Comparison of ENCODE assay signal across 11 cellular contexts in the genomic region with DNA sequence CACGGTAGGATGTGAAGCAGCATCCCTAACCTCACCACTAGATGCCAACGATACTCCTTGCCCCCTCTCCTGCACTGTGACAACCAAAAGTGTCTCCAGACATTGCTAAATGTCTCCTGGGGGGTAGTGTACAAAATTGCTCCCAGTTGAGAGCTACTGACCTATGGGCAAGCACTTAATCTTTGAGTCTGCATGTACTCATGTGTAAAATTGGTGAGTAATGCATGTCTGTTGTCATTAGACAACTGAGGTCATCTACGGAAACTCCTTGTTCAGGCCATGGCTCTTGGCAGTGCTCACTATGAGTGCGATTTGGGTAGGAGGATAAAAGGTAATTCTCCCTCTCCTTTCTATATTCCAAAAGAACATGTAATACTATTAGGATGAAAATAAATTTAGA. TPM values are rescaled to one million over a fixed set of nuclear protein-coding genes. Genes with fewer than 3 reads are reported as not detected.
DNase-seq lines count a peak whose midpoint lies in the region; ATAC-seq and TF ChIP-seq lines count a peak whose summit lies in the region.
"Had no signal": no experiment of that assay in that cellular context is flagged by ENCODE, and none has a peak within 500 bp of the region (broad histone marks: within the 10 kb centered on the region; RNA-seq: fewer than 3 reads in every experiment).

No MANE protein-coding gene starts in this region.

- peak; percentile 43; the same call in 2 of the 3 replicates for ATAC-seq in GM23338

- no peaks in the 10 kb centered on the region for H3K9me3 ChIP-seq in MM.1S (replicated peaks; ENCODE audit: insufficient read depth, low read length)
- H3K9me3 ChIP-seq: right atrium auricular region had no signal

- intact Hi-C loops in CD14-positive monocyte (cut with micrococcal nuclease), result no loop called here

- POLR2A ChIA-PET in RWPE1 (lab: Yijun Ruan, JAX; ENCODE audit: low non-redundant PET), result no interaction called here

- no peak overlapping the region for H3K4me2 ChIP-seq in GM23338
- no peak overlapping the region for H3K4me2 ChIP-seq in MM.1S (ENCODE audit: low read depth, low read length)

- H4K20me1 ChIP-seq in GM23338 (replicated peaks; ENCODE audit: insufficient read depth), result no peaks in the 10 kb centered on the region
- no peaks in the 10 kb centered on the region for H4K20me1 ChIP-seq in MM.1S (ENCODE audit: insufficient read depth, low read length)

- H3K4me1 ChIP-seq in GM23338 (ENCODE audit: insufficient read depth), result peaks cover 14% of the 10 kb centered on the region
- no peaks in the 10 kb centered on the region for H3K4me1 ChIP-seq in MM.1S (ENCODE audit: low read length)

- H3K9me2 ChIP-seq in GM23338 (ENCODE audit: insufficient read depth) (no peaks in the 10 kb centered on the region), MM.1S (replicated peaks; ENCODE audit: insufficient read depth, low read length) (no peaks in the 10 kb centered on the region)

- H3K4me3 Mint-ChIP-seq in GM23338 (no peak overlapping the region), CD14-positive monocyte (no peak overlapping the region)

- H3K27me3 Mint-ChIP-seq in GM23338 (ENCODE audit: insufficient read depth, low read depth, poor library complexity), result no peaks in the 10 kb centered on the region
- H3K27me3 Mint-ChIP-seq in CD14-positive monocyte (ENCODE audit: low read depth in 3 of 3), result no peaks in the 10 kb centered on the region

- H3K36me3 ChIP-seq in GM23338 (ENCODE audit: insufficient read depth) (no peaks in the 10 kb centered on the region), MM.1S (replicated peaks; ENCODE audit: insufficient read depth, low read length) (no peaks in the 10 kb centered on the region)

- DNase-seq in GM23338 (ENCODE audit: low spot score), result no peak
- peak; percentile 14 for DNase-seq in RWPE1 (ENCODE audit: low spot score)
- peak; percentile 50 for DNase-seq in epithelial cell of proximal tubule (ENCODE audit: low read depth)
- peak; percentile 70 for DNase-seq in retinal pigment epithelial cell (ENCODE audit: low read depth)
- no peak for DNase-seq in DMS79 treated with DMSO at 0.1 percent for 48 hours (lab: John Stamatoyannopoulos, UW)
- DNase-seq in stimulated activated CD4-positive, alpha-beta T cell treated with anti-CD3 and anti-CD28 coated beads, Interleukin-2, amount 100 ng/mL, for 24 hours, result no peak
- no peak for DNase-seq in CD14-positive monocyte (ENCODE audit: low spot score)
- no peak for DNase-seq in MM.1S
- DNase-seq: midbrain, NCI-H1436 treated with DMSO at 0.1 percent for 48 hours had no signal

- H3K4me3 ChIP-seq in GM23338, result no peak overlapping the region
- H3K4me3 ChIP-seq in epithelial cell of proximal tubule (ENCODE audit: low read depth, low read length), result no peak overlapping the region
- no peak overlapping the region for H3K4me3 ChIP-seq in retinal pigment epithelial cell (ENCODE audit: low read length)
- no peak overlapping the region for H3K4me3 ChIP-seq in MM.1S (ENCODE audit: low read length)
- H3K4me3 ChIP-seq: right atrium auricular region had no signal

- H3K36me3 Mint-ChIP-seq in GM23338 (ENCODE audit: low read depth) (no peaks in the 10 kb centered on the region; the same call in 2 of the 3 replicates), CD14-positive monocyte (peaks cover 68 to 89% of the 10 kb centered on the region in 2 donors)

- H3K79me2 ChIP-seq in GM23338 (replicated peaks; ENCODE audit: insufficient read depth) (no peaks in the 10 kb centered on the region), MM.1S (ENCODE audit: low read length) (no peaks in the 10 kb centered on the region)

- H3K9me3 Mint-ChIP-seq in GM23338 (no peaks in the 10 kb centered on the region), CD14-positive monocyte (no peaks in the 10 kb centered on the region)

- CTCF ChIA-PET in RWPE1 (lab: Yijun Ruan, JAX), result no interaction called here

- H3K4me1 Mint-ChIP-seq in GM23338, result peaks cover 19% of the 10 kb centered on the region; the same call in 2 of the 3 replicates
- H3K4me1 Mint-ChIP-seq in CD14-positive monocyte, result no peaks in the 10 kb centered on the region

- no peaks in the 10 kb centered on the region for H3F3A ChIP-seq in GM23338 (replicated peaks; ENCODE audit: low read depth)
- no peaks in the 10 kb centered on the region for H3F3A ChIP-seq in MM.1S (ENCODE audit: insufficient read depth, low read length)

- H3K27ac ChIP-seq in GM23338 (ENCODE audit: low read depth) (no peak overlapping the region), RWPE1 (no peak overlapping the region), MM.1S (ENCODE audit: low read length) (no peak overlapping the region)
- H3K27ac ChIP-seq: right atrium auricular region had no signal

- H3K27me3 ChIP-seq in GM23338 (ENCODE audit: insufficient read depth), result no peaks in the 10 kb centered on the region
- no peaks in the 10 kb centered on the region for H3K27me3 ChIP-seq in MM.1S (replicated peaks; ENCODE audit: insufficient read depth, low read length)
- H3K27me3 ChIP-seq: right atrium auricular region had no signal

- H3K27ac Mint-ChIP-seq in GM23338 (no peak overlapping the region; the same call in 1 of the 2 replicates), CD14-positive monocyte (peak overlapping the region in 2 of 7 donors; percentile 42 to 48)

- H3K9ac ChIP-seq in MM.1S (ENCODE audit: low read length), result no peak overlapping the region

- H2AFZ ChIP-seq in GM23338 (no peak overlapping the region), MM.1S (ENCODE audit: low read length) (no peak overlapping the region)

- TF ChIP-seq CTCF in GM23338 (conservative IDR thresholded peaks at IDR 0.05; ENCODE audit: low read depth in 2 of 2), result no peak
- no peak for TF ChIP-seq CTCF in RWPE1 (conservative IDR thresholded peaks at IDR 0.05; ENCODE audit: low read depth)
- no peak for TF ChIP-seq CTCF in epithelial cell of proximal tubule (conservative IDR thresholded peaks at IDR 0.05; ENCODE audit: low read depth, low read length)
- no peak for TF ChIP-seq CTCF in retinal pigment epithelial cell (conservative IDR thresholded peaks at IDR 0.05; ENCODE audit: low read depth, low read length)
- no peak for TF ChIP-seq CTCF in CD14-positive monocyte (IDR thresholded peaks at IDR 0.05)
- TF ChIP-seq CTCF in MM.1S (IDR thresholded peaks at IDR 0.05; ENCODE audit: low read length), result no peak

TF ChIP-seq in GM23338, 12 proteins besides CTCF, POLR2A, EP300 and RAD21 (continues in another document):
- TF ChIP-seq ZNF114 (CRISPR knock-in tag; IDR thresholded peaks at IDR 0.05) (no peak), STAT1 (IDR thresholded peaks at IDR 0.05; ENCODE audit: unreplicated experiment) (no peak), EZH2phosphoT487 (IDR thresholded peaks at IDR 0.05; ENCODE audit: unreplicated experiment) (no peak), POLR2AphosphoS5 (IDR thresholded peaks at IDR 0.05; ENCODE audit: low read depth) (no peak), EZH2 (IDR thresholded peaks at IDR 0.05; ENCODE audit: low read depth, unreplicated experiment) (no peak)
- TF ChIP-seq, protein P1, sequence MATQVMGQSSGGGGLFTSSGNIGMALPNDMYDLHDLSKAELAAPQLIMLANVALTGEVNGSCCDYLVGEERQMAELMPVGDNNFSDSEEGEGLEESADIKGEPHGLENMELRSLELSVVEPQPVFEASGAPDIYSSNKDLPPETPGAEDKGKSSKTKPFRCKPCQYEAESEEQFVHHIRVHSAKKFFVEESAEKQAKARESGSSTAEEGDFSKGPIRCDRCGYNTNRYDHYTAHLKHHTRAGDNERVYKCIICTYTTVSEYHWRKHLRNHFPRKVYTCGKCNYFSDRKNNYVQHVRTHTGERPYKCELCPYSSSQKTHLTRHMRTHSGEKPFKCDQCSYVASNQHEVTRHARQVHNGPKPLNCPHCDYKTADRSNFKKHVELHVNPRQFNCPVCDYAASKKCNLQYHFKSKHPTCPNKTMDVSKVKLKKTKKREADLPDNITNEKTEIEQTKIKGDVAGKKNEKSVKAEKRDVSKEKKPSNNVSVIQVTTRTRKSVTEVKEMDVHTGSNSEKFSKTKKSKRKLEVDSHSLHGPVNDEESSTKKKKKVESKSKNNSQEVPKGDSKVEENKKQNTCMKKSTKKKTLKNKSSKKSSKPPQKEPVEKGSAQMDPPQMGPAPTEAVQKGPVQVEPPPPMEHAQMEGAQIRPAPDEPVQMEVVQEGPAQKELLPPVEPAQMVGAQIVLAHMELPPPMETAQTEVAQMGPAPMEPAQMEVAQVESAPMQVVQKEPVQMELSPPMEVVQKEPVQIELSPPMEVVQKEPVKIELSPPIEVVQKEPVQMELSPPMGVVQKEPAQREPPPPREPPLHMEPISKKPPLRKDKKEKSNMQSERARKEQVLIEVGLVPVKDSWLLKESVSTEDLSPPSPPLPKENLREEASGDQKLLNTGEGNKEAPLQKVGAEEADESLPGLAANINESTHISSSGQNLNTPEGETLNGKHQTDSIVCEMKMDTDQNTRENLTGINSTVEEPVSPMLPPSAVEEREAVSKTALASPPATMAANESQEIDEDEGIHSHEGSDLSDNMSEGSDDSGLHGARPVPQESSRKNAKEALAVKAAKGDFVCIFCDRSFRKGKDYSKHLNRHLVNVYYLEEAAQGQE (IDR thresholded peaks at IDR 0.05; ENCODE audit: unreplicated experiment), result no peak

RNA-seq across cellular contexts. Expression of gene PDHB, which starts 29.2 kb away (rescaled TPM):
- 153 and 222 TPM in 2 replicates for total RNA-seq in GM23338 (2014; rRNA removed; shearing (Covaris generic))
- polyA plus RNA-seq in GM23338 (2016; fragmentation: Nextera tagmentation; extraction: Ambion mirVana) (161 and 172 TPM in 2 replicates), CD14-positive monocyte (100 to 1,000 TPM; 112 to 125 TPM)
- 99.5 and 103 TPM in 2 replicates for total RNA-seq in epithelial cell of proximal tubule

Comparison
In these comparisons a context has a peak if more than half of its experiments do, and no peak if none do; other contexts are left out.
1. DNase-seq: peak in RWPE1 (single experiment), epithelial cell of proximal tubule (single experiment) and retinal pigment epithelial cell (single experiment); none in GM23338 (single experiment), DMS79 treated with DMSO at 0.1 percent for 48 hours (single experiment), stimulated activated CD4-positive, alpha-beta T cell treated with anti-CD3 and anti-CD28 coated beads, Interleukin-2, amount 100 ng/mL, for 24 hours (0 of 2), CD14-positive monocyte (single experiment) and MM.1S (single experiment).